In the genomic region with DNA sequence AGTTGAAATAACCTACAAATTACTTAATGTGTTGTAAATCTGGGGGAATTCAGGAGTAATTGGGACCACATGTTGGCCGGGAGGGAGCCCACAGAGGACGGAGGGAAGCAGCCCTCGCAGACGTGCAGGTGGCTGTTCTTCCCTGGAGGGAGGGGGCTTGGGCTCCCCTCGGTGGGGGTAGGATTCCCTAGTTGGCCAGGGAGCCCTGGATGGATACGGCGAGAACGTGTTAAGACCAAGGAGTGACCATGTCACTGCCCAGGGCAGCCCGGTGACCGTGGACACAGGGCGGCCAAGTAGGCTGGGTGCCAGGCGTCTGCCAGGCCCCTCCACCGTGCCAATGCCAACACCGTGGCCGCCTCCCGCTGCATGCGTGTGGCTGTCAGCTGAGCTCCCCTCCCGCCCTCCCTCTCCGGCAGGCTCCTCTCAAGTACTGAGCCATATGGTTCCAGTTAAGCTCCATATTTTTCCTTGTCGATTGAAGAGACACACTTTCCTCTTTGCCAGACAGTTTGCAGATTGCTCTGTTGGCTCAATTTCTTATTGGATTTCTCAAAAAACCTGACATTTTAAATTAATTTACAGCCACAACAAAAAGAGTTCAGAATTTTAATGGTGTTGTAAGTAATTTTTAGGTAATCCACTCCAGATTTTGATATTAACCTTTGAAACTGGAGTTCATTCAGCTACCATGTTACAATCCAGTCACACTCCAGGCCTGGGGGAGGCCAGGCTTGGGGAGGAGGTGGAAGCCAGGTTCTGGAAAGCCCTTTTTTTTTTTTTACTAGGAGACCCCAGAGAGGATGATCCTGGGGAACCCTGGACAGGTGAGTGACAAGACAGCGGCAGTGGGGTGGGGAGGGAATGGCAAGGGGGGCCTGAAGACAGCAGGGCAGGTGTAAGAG, we compare ENCODE assay signal across 12 cellular contexts.
DNase-seq lines count a peak whose midpoint lies in the region; ATAC-seq and TF ChIP-seq lines count a peak whose summit lies in the region.
"Had no signal": no experiment of that assay in that cellular context is flagged by ENCODE, and none has a peak within 500 bp of the region (broad histone marks: within the 10 kb centered on the region; RNA-seq: fewer than 3 reads in every experiment).

No MANE protein-coding gene starts in this region.

- H3K27me3 ChIP-seq in left ventricle myocardium inferior (ENCODE audit: low read depth) (no peaks in the 10 kb centered on the region), thyroid gland (no peaks in the 10 kb centered on the region)
- H3K27me3 ChIP-seq: esophagus squamous epithelium had no signal

- no peak for TF ChIP-seq POLR2A in thyroid gland (IDR thresholded peaks at IDR 0.05)

- POLR2A ChIA-PET in HEK293 (lab: Yijun Ruan, JAX) = interaction anchor here (0.7 kb wide), 1 partner anchor 790 kb away, joined by 3 read pairs; no protein-coding TSS in a partner anchor

- no peak for ATAC-seq in HG03457 (IDR thresholded peaks at IDR 0.05; ENCODE audit: unreplicated experiment)
- ATAC-seq: GM12878; stimulated activated naive B cell treated with anti-CD40 and anti-IgM and Interleukin-4, amounts not matched to agents 10 μg/mL and 1 μg/mL and 100 μg/mL, for 72 hours had no signal

- no peaks in the 10 kb centered on the region for H3K9me3 ChIP-seq in HEK293 (ENCODE audit: control insufficient read depth, insufficient read depth, low read depth, low read length)
- no peaks in the 10 kb centered on the region for H3K9me3 ChIP-seq in left ventricle myocardium inferior (replicated peaks)
- H3K9me3 ChIP-seq in thyroid gland = no peaks in the 10 kb centered on the region
- H3K9me3 ChIP-seq: esophagus squamous epithelium had no signal

- 39 to 47% methylated on average over 12 to 19 of the region's 21 CpGs for WGBS in thyroid gland, 2 donors

- H3K4me3 ChIP-seq in HEK293 (ENCODE audit: low read depth, low read length) (no peak overlapping the region), left ventricle myocardium inferior (no peak overlapping the region), thyroid gland (replicated peaks in 1 of 3) (no peak overlapping the region)
- H3K4me3 ChIP-seq: esophagus squamous epithelium, GM12878 had no signal

- H3K4me1 ChIP-seq in HEK293 (ENCODE audit: control insufficient read depth, insufficient read depth, low read length) (peaks cover 8% of the 10 kb centered on the region), left ventricle myocardium inferior (peaks cover 86% of the 10 kb centered on the region), thyroid gland (peaks cover 41 to 44% of the 10 kb centered on the region in 2 donors)

- CTCF ChIA-PET in HEK293 (lab: Yijun Ruan, JAX) = no interaction called here

- no peak for TF ChIP-seq CTCF in HEK293 (tag by site-specific recombination; IDR thresholded peaks at IDR 0.05)
- no peak for TF ChIP-seq CTCF in left ventricle myocardium inferior (IDR thresholded peaks at IDR 0.05; ENCODE audit: borderline replicate concordance)
- no peak for TF ChIP-seq CTCF in thyroid gland (IDR thresholded peaks at IDR 0.05)

- peak; percentile 46 for DNase-seq in RPMI7951 (ENCODE audit: low read depth)
- peak; percentile 73 for DNase-seq in left ventricle myocardium inferior
- DNase-seq in thyroid gland = peak; percentile 91 to 93
- no peak for DNase-seq in SIG-M5 (lab: John Stamatoyannopoulos, UW)
- no peak for DNase-seq in activated T-cell treated with anti-CD3 and anti-CD28 coated beads for 4 hours
- DNase-seq: activated naive CD4-positive, alpha-beta T cell treated with Interleukin-2 at 50 U/mL for 16 hours; esophagus squamous epithelium; KBM-7; stimulated activated naive B cell treated with anti-CD40 and anti-IgM and Interleukin-4, amounts not matched to agents 10 μg/mL and 1 μg/mL and 100 μg/mL, for 72 hours had no signal

- intact Hi-C loops in left ventricle myocardium inferior (cut with micrococcal nuclease) = no loop called here
- intact Hi-C loops in thyroid gland (cut with DNase I) = no loop called here

- H3K36me3 ChIP-seq in HEK293 (ENCODE audit: control insufficient read depth in 2 of 2, insufficient read depth in 1 of 2, low read length in 2 of 2) (no peaks in the 10 kb centered on the region), left ventricle myocardium inferior (no peaks in the 10 kb centered on the region), thyroid gland (no peaks in the 10 kb centered on the region)
- H3K36me3 ChIP-seq: esophagus squamous epithelium had no signal

- H3K27ac ChIP-seq in HEK293 (ENCODE audit: extremely low read depth, low read depth, low read length) = no peak overlapping the region
- H3K27ac ChIP-seq in left ventricle myocardium inferior (replicated peaks) = peak overlapping the region; percentile 94
- peak overlapping the region; percentile 77 to 82 (median 78) for H3K27ac ChIP-seq in thyroid gland

TF ChIP-seq in HEK293, 187 proteins besides CTCF, POLR2A, EP300 and RAD21:
- TF ChIP-seq, protein P1, sequence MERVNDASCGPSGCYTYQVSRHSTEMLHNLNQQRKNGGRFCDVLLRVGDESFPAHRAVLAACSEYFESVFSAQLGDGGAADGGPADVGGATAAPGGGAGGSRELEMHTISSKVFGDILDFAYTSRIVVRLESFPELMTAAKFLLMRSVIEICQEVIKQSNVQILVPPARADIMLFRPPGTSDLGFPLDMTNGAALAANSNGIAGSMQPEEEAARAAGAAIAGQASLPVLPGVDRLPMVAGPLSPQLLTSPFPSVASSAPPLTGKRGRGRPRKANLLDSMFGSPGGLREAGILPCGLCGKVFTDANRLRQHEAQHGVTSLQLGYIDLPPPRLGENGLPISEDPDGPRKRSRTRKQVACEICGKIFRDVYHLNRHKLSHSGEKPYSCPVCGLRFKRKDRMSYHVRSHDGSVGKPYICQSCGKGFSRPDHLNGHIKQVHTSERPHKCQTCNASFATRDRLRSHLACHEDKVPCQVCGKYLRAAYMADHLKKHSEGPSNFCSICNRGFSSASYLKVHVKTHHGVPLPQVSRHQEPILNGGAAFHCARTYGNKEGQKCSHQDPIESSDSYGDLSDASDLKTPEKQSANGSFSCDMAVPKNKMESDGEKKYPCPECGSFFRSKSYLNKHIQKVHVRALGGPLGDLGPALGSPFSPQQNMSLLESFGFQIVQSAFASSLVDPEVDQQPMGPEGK (tag by site-specific recombination; IDR thresholded peaks at IDR 0.05) = peak; percentile 37; the same call in 1 of the 2 replicates
- TF ChIP-seq SP2 (tag by site-specific recombination; IDR thresholded peaks at IDR 0.05) (no peak), ZNF214 (tag by site-specific recombination; IDR thresholded peaks at IDR 0.05; ENCODE audit: borderline replicate concordance) (no peak), ZNF341 (tag by site-specific recombination; IDR thresholded peaks at IDR 0.05; ENCODE audit: low read depth) (peak; percentile 83)
- TF ChIP-seq, protein P2, sequence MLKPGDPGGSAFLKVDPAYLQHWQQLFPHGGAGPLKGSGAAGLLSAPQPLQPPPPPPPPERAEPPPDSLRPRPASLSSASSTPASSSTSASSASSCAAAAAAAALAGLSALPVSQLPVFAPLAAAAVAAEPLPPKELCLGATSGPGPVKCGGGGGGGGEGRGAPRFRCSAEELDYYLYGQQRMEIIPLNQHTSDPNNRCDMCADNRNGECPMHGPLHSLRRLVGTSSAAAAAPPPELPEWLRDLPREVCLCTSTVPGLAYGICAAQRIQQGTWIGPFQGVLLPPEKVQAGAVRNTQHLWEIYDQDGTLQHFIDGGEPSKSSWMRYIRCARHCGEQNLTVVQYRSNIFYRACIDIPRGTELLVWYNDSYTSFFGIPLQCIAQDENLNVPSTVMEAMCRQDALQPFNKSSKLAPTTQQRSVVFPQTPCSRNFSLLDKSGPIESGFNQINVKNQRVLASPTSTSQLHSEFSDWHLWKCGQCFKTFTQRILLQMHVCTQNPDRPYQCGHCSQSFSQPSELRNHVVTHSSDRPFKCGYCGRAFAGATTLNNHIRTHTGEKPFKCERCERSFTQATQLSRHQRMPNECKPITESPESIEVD (tag by site-specific recombination; IDR thresholded peaks at IDR 0.05) = peak; percentile 60

Comparison
In these comparisons a context has a peak if more than half of its experiments do, and no peak if none do; other contexts are left out.
1. DNase-seq: peak in RPMI7951 (single experiment), left ventricle myocardium inferior (single experiment) and thyroid gland (2 of 2); none in SIG-M5 (single experiment) and activated T-cell treated with anti-CD3 and anti-CD28 coated beads for 4 hours (single experiment).